In genomic region chr1:156480411-156481192, GRCh38 we compare ENCODE assay signal across 8 cellular contexts. TPM values are rescaled to one million over a fixed set of nuclear protein-coding genes. Genes with fewer than 3 reads are reported as not detected.
DNase-seq lines count a peak whose midpoint lies in the region; ATAC-seq, FAIRE-seq and TF ChIP-seq lines count a peak whose summit lies in the region.

No MANE protein-coding gene starts in this region.

- H3K4me3 Mint-ChIP-seq in Calu3 (ENCODE audit: low read depth, unreplicated experiment): no peak overlapping the region

- no peaks in the 10 kb centered on the region for H3K4me1 Mint-ChIP-seq in Calu3 (ENCODE audit: low read depth, unreplicated experiment)

- TF ChIP-seq CTCF in Calu3 (IDR thresholded peaks at IDR 0.05; ENCODE audit: unreplicated experiment) (peak; percentile 79), K562 (IDR thresholded peaks at IDR 0.05 in 2 of 3, conservative IDR thresholded peaks at IDR 0.05 in 1 of 3; ENCODE audit: insufficient read depth in 2 of 3, low read depth in 1 of 3, low read length in 3 of 3) (peak; percentile 68 to 79 (median 73))

- H3K36me3 Mint-ChIP-seq in Calu3 (ENCODE audit: insufficient read depth, unreplicated experiment): peaks cover 48% of the 10 kb centered on the region

- H3K4me3 ChIP-seq in K562: no peak overlapping the region

- H3K9me3 Mint-ChIP-seq in Calu3 (ENCODE audit: low read depth, unreplicated experiment): no peaks in the 10 kb centered on the region

- 50% methylated on average over 29 of the region's 34 CpGs for WGBS in K562 (ENCODE audit: insufficient coverage, low coverage, missing lambda C conversion rate)

- no peak overlapping the region for H2AFZ ChIP-seq in K562 (ENCODE audit: low read depth, low read length)

- no peaks in the 10 kb centered on the region for H3K9me1 ChIP-seq in K562 (ENCODE audit: control insufficient read depth, insufficient read depth, low read length)

- no TSS peak for BruUV-seq in Calu3 (replicated peaks; lab: Mats Ljungman, UMichigan)
- no TSS peak for BruUV-seq in K562 (replicated peaks; lab: Mats Ljungman, UMichigan)

- H3K9me3 ChIP-seq in K562 (replicated peaks; ENCODE audit: control insufficient read depth, insufficient read depth, low read depth, low read length): no peaks in the 10 kb centered on the region

- no peaks in the 10 kb centered on the region for H3K27me3 Mint-ChIP-seq in Calu3 (ENCODE audit: unreplicated experiment)

- peak; percentile 40 to 76 for TF ChIP-seq RAD21 in K562 (CRISPR knock-in tag; conservative IDR thresholded peaks at IDR 0.05 in 1 of 2, IDR thresholded peaks at IDR 0.05 in 1 of 2)

- H3K36me3 ChIP-seq in K562 (ENCODE audit: control insufficient read depth, insufficient read depth, low read length): peaks cover 71% of the 10 kb centered on the region

- no peak overlapping the region for H3K27ac Mint-ChIP-seq in Calu3 (ENCODE audit: unreplicated experiment)

- no peak for TF ChIP-seq EP300 in K562 (IDR thresholded peaks at IDR 0.05; ENCODE audit: low read length)

- H3K27me3 ChIP-seq in K562 (ENCODE audit: control insufficient read depth in 2 of 2, insufficient read depth in 2 of 2, low read length in 2 of 2) (no peaks in the 10 kb centered on the region), layer of hippocampus (ENCODE audit: control insufficient read depth, insufficient read depth, low read length) (no peaks in the 10 kb centered on the region)

- peaks cover 7% of the 10 kb centered on the region for H4K20me1 ChIP-seq in K562 (replicated peaks; ENCODE audit: control insufficient read depth, insufficient read depth, low read length)

- H3K9ac ChIP-seq in K562 (ENCODE audit: insufficient read depth in 1 of 2, low read depth in 2 of 2, low read length in 2 of 2): peak overlapping the region in 1 of 2 experiments; percentile 47; a peak in 2 of 4 replicates

- no peak for FAIRE-seq in K562 (lab: Jason Lieb, UNC)

- H3K4me1 ChIP-seq in K562 (replicated peaks in 1 of 2; ENCODE audit: control insufficient read depth in 2 of 2, insufficient read depth in 2 of 2, low read length in 2 of 2): peaks cover 0 to 15% of the 10 kb centered on the region in 2 experiments; a peak in 2 of 5 replicates

- DNase-seq in Calu3 (peak; percentile 19), UCSD-AML1 (lab: John Stamatoyannopoulos, UW; ENCODE audit: unreplicated experiment) (peak; percentile 34), K562 (ENCODE audit: extremely low read depth in 1 of 4, low spot score in 3 of 4) (peak; percentile 72 to 78 (median 75))
- DNase-seq in stimulated activated CD4-positive, alpha-beta T cell treated with anti-CD3 and anti-CD28 coated beads, TNF-alpha, amount 100 ng/mL, for 1 hour (ENCODE audit: low read depth in 3 of 3, low spot score in 1 of 3): peak; percentile 53 to 59 (median 58)

- intact Hi-C loops in Calu3 (cut with micrococcal nuclease; ENCODE audit: unreplicated experiment) (no loop called here), K562 (cut with micrococcal nuclease) (loop anchor here (10.0 kb wide), 1 partner anchor 64 kb away; no protein-coding TSS in a partner anchor)

- no peak for TF ChIP-seq POLR2A in K562 (conservative IDR thresholded peaks at IDR 0.05)

- in situ Hi-C loops in K562 (cut with MboI): no loop called here

- no peak overlapping the region for H3K4me2 ChIP-seq in K562 (ENCODE audit: insufficient read depth, low read length)

- H3K79me2 ChIP-seq in K562 (ENCODE audit: control insufficient read depth, insufficient read depth, low read length): no peaks in the 10 kb centered on the region

- CTCF ChIA-PET in Calu3 (lab: Charles Lee): interaction anchor here (0.6 to 1.4 kb wide), 5 partner anchors 9 to 23 kb away, joined by 3 to 7 read pairs (median 5); partner anchors contain the start of gene MEF2D
- CTCF ChIA-PET in K562 (lab: Yijun Ruan, JAX; ENCODE audit: low intra/inter-chr PET ratio): interaction anchor here (0.6 to 1.1 kb wide), 3 partner anchors 99 to 129 kb away, joined by 3 to 5 read pairs (median 3); partner anchors contain the start of gene TTC24

- ATAC-seq in HG02885 (IDR thresholded peaks at IDR 0.05; ENCODE audit: poor library complexity, unreplicated experiment) (peak; percentile 53), K562 (peak; percentile 94), HG02981 (IDR thresholded peaks at IDR 0.05; ENCODE audit: unreplicated experiment) (no peak), HG03175 (IDR thresholded peaks at IDR 0.05; ENCODE audit: unreplicated experiment) (no peak)

- POLR2A ChIA-PET in K562 (lab: Yijun Ruan, JAX): interaction anchor here (0.5 to 1.5 kb wide), 9 partner anchors 9 to 229 kb away, joined by 3 to 6 read pairs (median 3); partner anchors contain the start of gene MEF2D

- H3K27ac ChIP-seq in K562 (ENCODE audit: extremely low read depth, low read depth, low read length): no peak overlapping the region
- peak overlapping the region; percentile 54 for H3K27ac ChIP-seq in layer of hippocampus (ENCODE audit: low read depth, low read length)

TF ChIP-seq in K562, 482 proteins besides CTCF, POLR2A, EP300 and RAD21 (continues in another document):
- TF ChIP-seq CUX1 (CRISPR knock-in tag; IDR thresholded peaks at IDR 0.05) (no peak), FOS (IDR thresholded peaks at IDR 0.05; ENCODE audit: extremely low read depth, insufficient read length) (no peak), YY1 (IDR thresholded peaks at IDR 0.05; ENCODE audit: borderline replicate concordance in 1 of 3, control insufficient read depth in 1 of 3, extremely low read depth in 1 of 3, insufficient read depth in 3 of 3, insufficient read length in 1 of 3, insufficient replicate concordance in 2 of 3, low read depth in 1 of 3, low read length in 2 of 3) (peak in 2 of 3 experiments; percentile 56 to 63), MTA3 (IDR thresholded peaks at IDR 0.05; ENCODE audit: borderline replicate concordance) (no peak), RB1 (IDR thresholded peaks at IDR 0.05; ENCODE audit: low read depth) (peak; percentile 37; the same call in 1 of the 2 replicates), CCAR2 (IDR thresholded peaks at IDR 0.05; ENCODE audit: low read depth, low read length) (no peak), JUND (IDR thresholded peaks at IDR 0.05; ENCODE audit: borderline replicate concordance, low read depth, low read length) (peak; percentile 16; the same call in 1 of the 2 replicates), JUND (tag; IDR thresholded peaks at IDR 0.05; ENCODE audit: borderline replicate concordance, low read depth, low read length) (no peak)

RNA-seq across cellular contexts. Expression of gene MEF2D, which starts 20.0 kb away (rescaled TPM):
- total RNA-seq in Calu3 (2022) (48.4 and 54.1 TPM in 2 replicates), K562 (2014; rRNA removed) (5.4 and 6.5 TPM in 2 replicates), K562 (2014; rRNA removed; fragmentation: Illumina TruSeq; extraction: Trizol) (1.3 and 1.7 TPM in 2 replicates), K562 (2015; rRNA removed; fragmentation: Illumina TruSeq; extraction: Trizol) (2.6 and 2.7 TPM in 2 replicates), K562 (2021) (13.8 and 19.5 TPM in 2 replicates)
- total RNA-seq in K562 (2011; cell fraction: chromatin; rRNA removed; ENCODE audit: low replicate concordance): 11.7 and 23.2 TPM in 2 replicates
- total RNA-seq in K562 (2011; cell fraction: nucleolus; rRNA removed): 10.0 and 13.7 TPM in 2 replicates
- total RNA-seq in K562 (2011; cell fraction: nucleoplasm; rRNA removed): 14.1 and 18.8 TPM in 2 replicates
- polyA plus RNA-seq in K562 (2011; rRNA removed) (2.2 and 4.6 TPM in 2 replicates), K562 (2014; fragmentation: Illumina TruSeq; extraction: Trizol) (5.0 and 8.2 TPM in 2 replicates), K562 (2014; fragmentation: Nextera tagmentation; extraction: Ambion mirVana) (under 1 TPM; 0.10 TPM), K562 (2014; rRNA removed) (6.0 and 8.2 TPM in 2 replicates)
- 3.8 and 6.0 TPM in 2 replicates for polyA plus RNA-seq in K562 (2011; cell fraction: cytosol; rRNA removed)
- 8.5 and 14.0 TPM in 2 replicates for polyA plus RNA-seq in K562 (2011; cell fraction: nucleus; rRNA removed)
- 8.7 and 11.3 TPM in 2 replicates for polyA plus RNA-seq in K562 (2012)
- 2.8 and 3.4 TPM in 2 replicates for polyA minus RNA-seq in K562 (2011; rRNA and poly(A)+ RNA removed)
- 3.1 and 5.6 TPM in 2 replicates for polyA minus RNA-seq in K562 (2011; cell fraction: cytosol; rRNA and poly(A)+ RNA removed)
- 4.6 and 7.7 TPM in 2 replicates for polyA minus RNA-seq in K562 (2011; cell fraction: nucleus; rRNA and poly(A)+ RNA removed)

Comparison
In these comparisons a context has a peak if more than half of its experiments do, and no peak if none do; other contexts are left out.
1. DNase-seq: peak in every context shown above with its lines; median percentile 75 in K562; 58 in stimulated activated CD4-positive, alpha-beta T cell treated with anti-CD3 and anti-CD28 coated beads, TNF-alpha, amount 100 ng/mL, for 1 hour; 34 in UCSD-AML1; 19 in Calu3.
2. ATAC-seq: peak in HG02885 (single experiment) and K562 (single experiment); none in HG02981 (single experiment) and HG03175 (single experiment).